23 cellular contexts compared by ENCODE assay signal in genomic region chr6:56480246-56480645, GRCh38.
DNase-seq lines count a peak whose midpoint lies in the region; FAIRE-seq and TF ChIP-seq lines count a peak whose summit lies in the region.
"Had no signal": no experiment of that assay in that cellular context is flagged by ENCODE, and none has a peak within 500 bp of the region (broad histone marks: within the 10 kb centered on the region; RNA-seq: fewer than 3 reads in every experiment).

No MANE protein-coding gene starts in this region.

- peak overlapping the region; percentile 81 for H3K27ac Mint-ChIP-seq in mesothelial cell of epicardium
- H3K27ac Mint-ChIP-seq in type B pancreatic cell: peak overlapping the region; percentile 60
- H3K27ac Mint-ChIP-seq: B cell; CD4-positive, CD25-positive, alpha-beta regulatory T cell; CD8-positive, alpha-beta T cell; H9 had no signal

- peak overlapping the region; percentile 48; the same call in 1 of the 2 replicates for H3K27ac ChIP-seq in VCaP
- H3K27ac ChIP-seq: 22Rv1, BLaER1, C4-2B, GM23248 had no signal

- H3K4me1 Mint-ChIP-seq in mesothelial cell of epicardium (peaks cover 40% of the 10 kb centered on the region), type B pancreatic cell (ENCODE audit: unreplicated experiment) (peaks cover 9% of the 10 kb centered on the region)
- H3K4me1 Mint-ChIP-seq: B cell, H9 had no signal

- H3K36me3 Mint-ChIP-seq in mesothelial cell of epicardium (peaks cover 50% of the 10 kb centered on the region), type B pancreatic cell (peaks cover 50% of the 10 kb centered on the region)
- H3K36me3 Mint-ChIP-seq: CD4-positive, CD25-positive, alpha-beta regulatory T cell; CD8-positive, alpha-beta T cell had no signal

- peaks cover 12% of the 10 kb centered on the region for H3K9me3 Mint-ChIP-seq in mesothelial cell of epicardium
- no peaks in the 10 kb centered on the region for H3K9me3 Mint-ChIP-seq in type B pancreatic cell

- no peak for FAIRE-seq in frontal cortex (lab: Jason Lieb, UNC)
- FAIRE-seq: A204.1, G401.6, GM12892, H1 had no signal

- intact Hi-C loops in cardiac septum (cut with DNase I): no loop called here

- no peaks in the 10 kb centered on the region for H3K27me3 Mint-ChIP-seq in mesothelial cell of epicardium (ENCODE audit: low read depth)
- H3K27me3 Mint-ChIP-seq in type B pancreatic cell: no peaks in the 10 kb centered on the region
- H3K27me3 Mint-ChIP-seq: B cell; CD4-positive, CD25-positive, alpha-beta regulatory T cell had no signal

- peak; percentile 2 for DNase-seq in SIG-M5 treated with dmso at 0.1 percent for 504 hours (lab: John Stamatoyannopoulos, UW; ENCODE audit: unreplicated experiment)
- no peak for DNase-seq in SIG-M5 (lab: John Stamatoyannopoulos, UW)
- DNase-seq in mesothelial cell of epicardium (ENCODE audit: low spot score in 2 of 2, unreplicated experiment in 2 of 2): no peak
- DNase-seq in type B pancreatic cell (ENCODE audit: extremely low spot score, unreplicated experiment): no peak
- no peak for DNase-seq in SHP77 (lab: John Stamatoyannopoulos, UW)
- no peak for DNase-seq in cardiac septum (ENCODE audit: low spot score)
- no peak for DNase-seq in frontal cortex (ENCODE audit: low spot score in 2 of 2)
- DNase-seq: Caco-2; CD4-positive, CD25-positive, alpha-beta regulatory T cell; CD8-positive, alpha-beta T cell; DMS153; DND-41; GM23248; H9 had no signal

- TF ChIP-seq CTCF in VCaP (conservative IDR thresholded peaks at IDR 0.05): no peak
- TF ChIP-seq CTCF in mesothelial cell of epicardium (IDR thresholded peaks at IDR 0.05; ENCODE audit: unreplicated experiment): no peak
- TF ChIP-seq CTCF in type B pancreatic cell (conservative IDR thresholded peaks at IDR 0.05): no peak

- H3K4me3 Mint-ChIP-seq in mesothelial cell of epicardium: no peak overlapping the region
- H3K4me3 Mint-ChIP-seq in type B pancreatic cell: peak overlapping the region; percentile 67
- H3K4me3 Mint-ChIP-seq: B cell; CD4-positive, CD25-positive, alpha-beta regulatory T cell; CD8-positive, alpha-beta T cell; H9 had no signal
